1 cellular context compared by ENCODE assay signal in genomic region chr17:45149037-45149668, GRCh38.
A peak's percentile ranks its signal among the peaks of the same experiment; 100 is the strongest.
TF ChIP-seq lines count a peak whose summit lies in the region.

No MANE protein-coding gene starts in this region.

TF ChIP-seq in HEK293, 187 proteins besides CTCF, POLR2A, EP300 and RAD21 (continued from another document and continues in another):
- TF ChIP-seq BCL6B (tag by site-specific recombination; IDR thresholded peaks at IDR 0.05) (no peak), ZBTB7A (tag by site-specific recombination; IDR thresholded peaks at IDR 0.05; ENCODE audit: low read depth) (0 out of 2 replicates have a peak, but pooled peaks have one; percentile 15), ZNF48 (tag by site-specific recombination; IDR thresholded peaks at IDR 0.05) (no peak), ZNF114 (tag by site-specific recombination; IDR thresholded peaks at IDR 0.05) (no peak), GFI1B (tag by site-specific recombination; IDR thresholded peaks at IDR 0.05) (no peak), MYNN (tag by site-specific recombination; IDR thresholded peaks at IDR 0.05; ENCODE audit: borderline replicate concordance) (peak; percentile 6; the same call in 1 of the 2 replicates), KLF1 (tag by site-specific recombination; IDR thresholded peaks at IDR 0.05) (no peak), ZNF140 (tag by site-specific recombination; IDR thresholded peaks at IDR 0.05) (no peak), TRIM28 (IDR thresholded peaks at IDR 0.05; ENCODE audit: borderline replicate concordance, low read length) (no peak), ZEB2 (tag by site-specific recombination; IDR thresholded peaks at IDR 0.05) (no peak), ZSCAN16 (tag by site-specific recombination; IDR thresholded peaks at IDR 0.05) (no peak), ZNF677 (tag by site-specific recombination; IDR thresholded peaks at IDR 0.05) (no peak), GLIS1 (tag by site-specific recombination; IDR thresholded peaks at IDR 0.05) (peak; percentile 86), ZNF2 (tag by site-specific recombination; IDR thresholded peaks at IDR 0.05) (no peak), ZBTB17 (tag by site-specific recombination; IDR thresholded peaks at IDR 0.05) (no peak), ZNF404 (tag by site-specific recombination; IDR thresholded peaks at IDR 0.05) (no peak), ZNF10 (tag by site-specific recombination; IDR thresholded peaks at IDR 0.05) (no peak), ZNF274 (IDR thresholded peaks at IDR 0.05; ENCODE audit: low read length) (no peak), ZNF274 (tag by site-specific recombination; IDR thresholded peaks at IDR 0.05; ENCODE audit: borderline replicate concordance) (no peak), BCL11A (tag by site-specific recombination; IDR thresholded peaks at IDR 0.05; ENCODE audit: low read depth) (0 out of 2 replicates have a peak, but pooled peaks have one; percentile 44), RBAK (tag by site-specific recombination; IDR thresholded peaks at IDR 0.05) (no peak), SCRT2 (tag by site-specific recombination; IDR thresholded peaks at IDR 0.05) (no peak), ZNF544 (tag by site-specific recombination; IDR thresholded peaks at IDR 0.05) (no peak), ZSCAN23 (tag by site-specific recombination; IDR thresholded peaks at IDR 0.05) (0 out of 2 replicates have a peak, but pooled peaks have one; percentile 26), ZNF211 (tag by site-specific recombination; IDR thresholded peaks at IDR 0.05; ENCODE audit: low read depth) (no peak), ZNF324 (tag by site-specific recombination; IDR thresholded peaks at IDR 0.05) (peak; percentile 56), ZNF138 (tag by site-specific recombination; IDR thresholded peaks at IDR 0.05; ENCODE audit: borderline replicate concordance) (no peak), WT1 (tag by site-specific recombination; IDR thresholded peaks at IDR 0.05) (peak; percentile 41; the same call in 1 of the 2 replicates), ZNF549 (tag by site-specific recombination; IDR thresholded peaks at IDR 0.05) (no peak), ZNF16 (tag by site-specific recombination; IDR thresholded peaks at IDR 0.05; ENCODE audit: low read depth) (no peak), ZNF112 (tag by site-specific recombination; IDR thresholded peaks at IDR 0.05) (no peak), SCRT1 (tag by site-specific recombination; IDR thresholded peaks at IDR 0.05; ENCODE audit: borderline replicate concordance) (no peak), ZNF704 (tag by site-specific recombination; IDR thresholded peaks at IDR 0.05) (no peak), ZNF146 (tag by site-specific recombination; IDR thresholded peaks at IDR 0.05) (no peak), ZNF521 (tag by site-specific recombination; IDR thresholded peaks at IDR 0.05) (no peak), ZNF341 (tag by site-specific recombination; IDR thresholded peaks at IDR 0.05; ENCODE audit: low read depth) (peak; percentile 87), ZNF26 (tag by site-specific recombination; IDR thresholded peaks at IDR 0.05) (no peak), KLF10 (tag by site-specific recombination; IDR thresholded peaks at IDR 0.05) (no peak), ZNF510 (tag by site-specific recombination; IDR thresholded peaks at IDR 0.05; ENCODE audit: insufficient replicate concordance) (no peak), ZNF366 (tag by site-specific recombination; conservative IDR thresholded peaks at IDR 0.05) (no peak), ZNF354C (tag by site-specific recombination; IDR thresholded peaks at IDR 0.05; ENCODE audit: borderline replicate concordance, low read depth) (no peak), KLF9 (tag by site-specific recombination; IDR thresholded peaks at IDR 0.05; ENCODE audit: low read depth) (no peak), ZSCAN5A (tag by site-specific recombination; IDR thresholded peaks at IDR 0.05) (no peak), KLF8 (tag by site-specific recombination; IDR thresholded peaks at IDR 0.05) (peak; percentile 46; the same call in 1 of the 2 replicates), ZSCAN18 (tag by site-specific recombination; IDR thresholded peaks at IDR 0.05) (no peak), TCF7L2 (IDR thresholded peaks at IDR 0.05; ENCODE audit: borderline replicate concordance, low read depth, low read length) (no peak), ZNF654 (tag by site-specific recombination; IDR thresholded peaks at IDR 0.05; ENCODE audit: low read depth) (peak; percentile 82), GLI4 (tag by site-specific recombination; IDR thresholded peaks at IDR 0.05) (no peak)
- TF ChIP-seq, protein P1, sequence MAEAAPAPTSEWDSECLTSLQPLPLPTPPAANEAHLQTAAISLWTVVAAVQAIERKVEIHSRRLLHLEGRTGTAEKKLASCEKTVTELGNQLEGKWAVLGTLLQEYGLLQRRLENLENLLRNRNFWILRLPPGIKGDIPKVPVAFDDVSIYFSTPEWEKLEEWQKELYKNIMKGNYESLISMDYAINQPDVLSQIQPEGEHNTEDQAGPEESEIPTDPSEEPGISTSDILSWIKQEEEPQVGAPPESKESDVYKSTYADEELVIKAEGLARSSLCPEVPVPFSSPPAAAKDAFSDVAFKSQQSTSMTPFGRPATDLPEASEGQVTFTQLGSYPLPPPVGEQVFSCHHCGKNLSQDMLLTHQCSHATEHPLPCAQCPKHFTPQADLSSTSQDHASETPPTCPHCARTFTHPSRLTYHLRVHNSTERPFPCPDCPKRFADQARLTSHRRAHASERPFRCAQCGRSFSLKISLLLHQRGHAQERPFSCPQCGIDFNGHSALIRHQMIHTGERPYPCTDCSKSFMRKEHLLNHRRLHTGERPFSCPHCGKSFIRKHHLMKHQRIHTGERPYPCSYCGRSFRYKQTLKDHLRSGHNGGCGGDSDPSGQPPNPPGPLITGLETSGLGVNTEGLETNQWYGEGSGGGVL (tag by site-specific recombination; IDR thresholded peaks at IDR 0.05) = peak; percentile 36; the same call in 1 of the 2 replicates
- TF ChIP-seq, protein P2, sequence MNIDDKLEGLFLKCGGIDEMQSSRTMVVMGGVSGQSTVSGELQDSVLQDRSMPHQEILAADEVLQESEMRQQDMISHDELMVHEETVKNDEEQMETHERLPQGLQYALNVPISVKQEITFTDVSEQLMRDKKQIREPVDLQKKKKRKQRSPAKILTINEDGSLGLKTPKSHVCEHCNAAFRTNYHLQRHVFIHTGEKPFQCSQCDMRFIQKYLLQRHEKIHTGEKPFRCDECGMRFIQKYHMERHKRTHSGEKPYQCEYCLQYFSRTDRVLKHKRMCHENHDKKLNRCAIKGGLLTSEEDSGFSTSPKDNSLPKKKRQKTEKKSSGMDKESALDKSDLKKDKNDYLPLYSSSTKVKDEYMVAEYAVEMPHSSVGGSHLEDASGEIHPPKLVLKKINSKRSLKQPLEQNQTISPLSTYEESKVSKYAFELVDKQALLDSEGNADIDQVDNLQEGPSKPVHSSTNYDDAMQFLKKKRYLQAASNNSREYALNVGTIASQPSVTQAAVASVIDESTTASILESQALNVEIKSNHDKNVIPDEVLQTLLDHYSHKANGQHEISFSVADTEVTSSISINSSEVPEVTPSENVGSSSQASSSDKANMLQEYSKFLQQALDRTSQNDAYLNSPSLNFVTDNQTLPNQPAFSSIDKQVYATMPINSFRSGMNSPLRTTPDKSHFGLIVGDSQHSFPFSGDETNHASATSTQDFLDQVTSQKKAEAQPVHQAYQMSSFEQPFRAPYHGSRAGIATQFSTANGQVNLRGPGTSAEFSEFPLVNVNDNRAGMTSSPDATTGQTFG (tag by site-specific recombination; IDR thresholded peaks at IDR 0.05; ENCODE audit: borderline replicate concordance) = no peak
- TF ChIP-seq, protein P3, sequence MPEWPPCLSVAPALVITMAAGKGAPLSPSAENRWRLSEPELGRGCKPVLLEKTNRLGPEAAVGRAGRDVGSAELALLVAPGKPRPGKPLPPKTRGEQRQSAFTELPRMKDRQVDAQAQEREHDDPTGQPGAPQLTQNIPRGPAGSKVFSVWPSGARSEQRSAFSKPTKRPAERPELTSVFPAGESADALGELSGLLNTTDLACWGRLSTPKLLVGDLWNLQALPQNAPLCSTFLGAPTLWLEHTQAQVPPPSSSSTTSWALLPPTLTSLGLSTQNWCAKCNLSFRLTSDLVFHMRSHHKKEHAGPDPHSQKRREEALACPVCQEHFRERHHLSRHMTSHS (tag by site-specific recombination; IDR thresholded peaks at IDR 0.05) = no peak
- TF ChIP-seq, protein P4, sequence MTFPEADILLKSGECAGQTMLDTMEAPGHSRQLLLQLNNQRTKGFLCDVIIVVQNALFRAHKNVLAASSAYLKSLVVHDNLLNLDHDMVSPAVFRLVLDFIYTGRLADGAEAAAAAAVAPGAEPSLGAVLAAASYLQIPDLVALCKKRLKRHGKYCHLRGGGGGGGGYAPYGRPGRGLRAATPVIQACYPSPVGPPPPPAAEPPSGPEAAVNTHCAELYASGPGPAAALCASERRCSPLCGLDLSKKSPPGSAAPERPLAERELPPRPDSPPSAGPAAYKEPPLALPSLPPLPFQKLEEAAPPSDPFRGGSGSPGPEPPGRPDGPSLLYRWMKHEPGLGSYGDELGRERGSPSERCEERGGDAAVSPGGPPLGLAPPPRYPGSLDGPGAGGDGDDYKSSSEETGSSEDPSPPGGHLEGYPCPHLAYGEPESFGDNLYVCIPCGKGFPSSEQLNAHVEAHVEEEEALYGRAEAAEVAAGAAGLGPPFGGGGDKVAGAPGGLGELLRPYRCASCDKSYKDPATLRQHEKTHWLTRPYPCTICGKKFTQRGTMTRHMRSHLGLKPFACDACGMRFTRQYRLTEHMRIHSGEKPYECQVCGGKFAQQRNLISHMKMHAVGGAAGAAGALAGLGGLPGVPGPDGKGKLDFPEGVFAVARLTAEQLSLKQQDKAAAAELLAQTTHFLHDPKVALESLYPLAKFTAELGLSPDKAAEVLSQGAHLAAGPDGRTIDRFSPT (tag by site-specific recombination; IDR thresholded peaks at IDR 0.05) = peak; percentile 50; the same call in 1 of the 2 replicates
- TF ChIP-seq, protein P5, sequence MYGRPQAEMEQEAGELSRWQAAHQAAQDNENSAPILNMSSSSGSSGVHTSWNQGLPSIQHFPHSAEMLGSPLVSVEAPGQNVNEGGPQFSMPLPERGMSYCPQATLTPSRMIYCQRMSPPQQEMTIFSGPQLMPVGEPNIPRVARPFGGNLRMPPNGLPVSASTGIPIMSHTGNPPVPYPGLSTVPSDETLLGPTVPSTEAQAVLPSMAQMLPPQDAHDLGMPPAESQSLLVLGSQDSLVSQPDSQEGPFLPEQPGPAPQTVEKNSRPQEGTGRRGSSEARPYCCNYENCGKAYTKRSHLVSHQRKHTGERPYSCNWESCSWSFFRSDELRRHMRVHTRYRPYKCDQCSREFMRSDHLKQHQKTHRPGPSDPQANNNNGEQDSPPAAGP (tag by site-specific recombination; IDR thresholded peaks at IDR 0.05) = 0 out of 2 replicates have a peak, but pooled peaks have one; percentile 20
